In genomic region chr16:55082594-55082982, GRCh38 we compare ENCODE assay signal across 20 cellular contexts.
DNase-seq lines count a peak whose midpoint lies in the region; ATAC-seq, FAIRE-seq and TF ChIP-seq lines count a peak whose summit lies in the region.
"Had no signal": no experiment of that assay in that cellular context is flagged by ENCODE, and none has a peak within 500 bp of the region (broad histone marks: within the 10 kb centered on the region; RNA-seq: fewer than 3 reads in every experiment).

No MANE protein-coding gene starts in this region.

- H3K4me3 Mint-ChIP-seq in endodermal cell: no peak overlapping the region
- H3K4me3 Mint-ChIP-seq: CD4-positive, alpha-beta T cell; HFFc6 had no signal

- TF ChIP-seq CTCF in left ventricle myocardium inferior (IDR thresholded peaks at IDR 0.05; ENCODE audit: borderline replicate concordance): no peak
- TF ChIP-seq CTCF in right atrium auricular region (IDR thresholded peaks at IDR 0.05): no peak
- TF ChIP-seq CTCF in endodermal cell (conservative IDR thresholded peaks at IDR 0.05): no peak
- no peak for TF ChIP-seq CTCF in pancreas (IDR thresholded peaks at IDR 0.05)

- 86 to 90% methylated on average over 5 of the region's 5 CpGs for WGBS in endodermal cell (ENCODE audit: insufficient coverage in 1 of 2, insufficient read length in 1 of 2), 2 experiments
- 27 to 28% methylated on average over 5 of the region's 5 CpGs for WGBS in pancreas, 2 donors

- DNase-seq in left ventricle myocardium inferior: no peak
- no peak for DNase-seq in right atrium auricular region (ENCODE audit: low spot score)
- peak; percentile 21 for DNase-seq in endodermal cell
- no peak for DNase-seq in pancreas
- no peak for DNase-seq in SKM-1 treated with dmso at 0.1 percent for 144 hours (lab: John Stamatoyannopoulos, UW; ENCODE audit: unreplicated experiment)
- no peak for DNase-seq in KG1 (lab: John Stamatoyannopoulos, UW)
- no peak for DNase-seq in SW480 (ENCODE audit: low spot score)
- DNase-seq: 8988T; AML-193; C1 segment of cervical spinal cord; Calu3; CD4-positive, alpha-beta T cell; DMS 273 treated with DMSO at 0.1 percent for 48 hours; GOT3; HFFc6 had no signal

- H3K4me1 ChIP-seq in left ventricle myocardium inferior: no peaks in the 10 kb centered on the region
- H3K4me1 ChIP-seq in right atrium auricular region: no peaks in the 10 kb centered on the region
- H3K4me1 ChIP-seq in BLaER1 treated with 17β-estradiol and CSF1 and Interleukin-3, amounts not matched to agents 10 nM and 100 nM: peaks cover 0 to 13% (median 11%) of the 10 kb centered on the region in 10 experiments; a peak in 13 of 20 replicates
- no peaks in the 10 kb centered on the region for H3K4me1 ChIP-seq in endodermal cell (ENCODE audit: control insufficient read depth, insufficient read depth, low read length)
- H3K4me1 ChIP-seq in pancreas: peaks cover 0 to 4% (median 0%) of the 10 kb centered on the region in 3 donors
- H3K4me1 ChIP-seq: HAP-1 had no signal

- H3K4me1 Mint-ChIP-seq in endodermal cell: peaks cover 2% of the 10 kb centered on the region

- H3K36me3 Mint-ChIP-seq in endodermal cell (ENCODE audit: low read depth): no peaks in the 10 kb centered on the region

- H3K9me3 ChIP-seq in left ventricle myocardium inferior (replicated peaks) (no peaks in the 10 kb centered on the region), right atrium auricular region (no peaks in the 10 kb centered on the region), endodermal cell (ENCODE audit: control insufficient read depth, low read length) (no peaks in the 10 kb centered on the region), pancreas (no peaks in the 10 kb centered on the region)
- 0 out of 22 replicates have a peak, but pooled peaks cover 0 to 3% (median 0%) of the 10 kb centered on the region in 11 experiments for H3K9me3 ChIP-seq in BLaER1 treated with 17β-estradiol and CSF1 and Interleukin-3, amounts not matched to agents 10 nM and 100 nM (replicated peaks in 1 of 11)
- H3K9me3 ChIP-seq: HAP-1 had no signal

- H3K9ac ChIP-seq in BLaER1 treated with 17β-estradiol and CSF1 and Interleukin-3, amounts not matched to agents 10 nM and 100 nM: no peak overlapping the region
- H3K9ac ChIP-seq in endodermal cell (ENCODE audit: extremely low read depth, low read length, poor library complexity, severe bottlenecking): no peak overlapping the region

- H3K27me3 Mint-ChIP-seq in endodermal cell (ENCODE audit: insufficient read depth): peaks cover 2% of the 10 kb centered on the region
- H3K27me3 Mint-ChIP-seq: CD4-positive, alpha-beta T cell had no signal

- H3K4me3 ChIP-seq in left ventricle myocardium inferior: peak overlapping the region; percentile 25
- H3K4me3 ChIP-seq in right atrium auricular region: peak overlapping the region in 1 of 2 donors; percentile 9
- no peak overlapping the region for H3K4me3 ChIP-seq in BLaER1 treated with 17β-estradiol and CSF1 and Interleukin-3, amounts not matched to agents 10 nM and 100 nM
- no peak overlapping the region for H3K4me3 ChIP-seq in endodermal cell (ENCODE audit: low read length)
- no peak overlapping the region for H3K4me3 ChIP-seq in pancreas
- H3K4me3 ChIP-seq: GM12878, HAP-1 had no signal

- H3K27me3 ChIP-seq in left ventricle myocardium inferior (ENCODE audit: low read depth) (no peaks in the 10 kb centered on the region), right atrium auricular region (no peaks in the 10 kb centered on the region), endodermal cell (ENCODE audit: control insufficient read depth, insufficient read depth, low read length, poor library complexity, severe bottlenecking) (no peaks in the 10 kb centered on the region), pancreas (no peaks in the 10 kb centered on the region)
- no peaks in the 10 kb centered on the region for H3K27me3 ChIP-seq in BLaER1 treated with 17β-estradiol and CSF1 and Interleukin-3, amounts not matched to agents 10 nM and 100 nM

- H3K4me2 ChIP-seq in BLaER1 treated with 17β-estradiol and CSF1 and Interleukin-3, amounts not matched to agents 10 nM and 100 nM: peak overlapping the region in 8 of 11 experiments; percentile 18 to 64 (median 52); a peak in 14 of 22 replicates

- H4K20me1 ChIP-seq in BLaER1 treated with 17β-estradiol and CSF1 and Interleukin-3, amounts not matched to agents 10 nM and 100 nM: no peaks in the 10 kb centered on the region

- no peaks in the 10 kb centered on the region for H3K9me3 Mint-ChIP-seq in endodermal cell
- H3K9me3 Mint-ChIP-seq: CD4-positive, alpha-beta T cell had no signal

- no peaks in the 10 kb centered on the region for H3K36me3 ChIP-seq in left ventricle myocardium inferior
- no peaks in the 10 kb centered on the region for H3K36me3 ChIP-seq in right atrium auricular region
- H3K36me3 ChIP-seq in BLaER1 treated with 17β-estradiol and CSF1 and Interleukin-3, amounts not matched to agents 10 nM and 100 nM: no peaks in the 10 kb centered on the region
- no peaks in the 10 kb centered on the region for H3K36me3 ChIP-seq in endodermal cell (ENCODE audit: control insufficient read depth, insufficient read depth, low read length)
- H3K36me3 ChIP-seq in pancreas: no peaks in the 10 kb centered on the region
- H3K36me3 ChIP-seq: HAP-1 had no signal

- no peak for FAIRE-seq in pancreas (lab: Jason Lieb, UNC)
- FAIRE-seq: GM12878, GM18507 had no signal

- peak; percentile 54 to 77 (median 66) for ATAC-seq in pancreas
- ATAC-seq: GM12878 had no signal

- intact Hi-C loops in left ventricle myocardium inferior (cut with micrococcal nuclease): no loop called here
- intact Hi-C loops in pancreas (cut with DNase I): no loop called here

- H3K27ac Mint-ChIP-seq in endodermal cell: no peak overlapping the region
- H3K27ac Mint-ChIP-seq: CD4-positive, alpha-beta T cell; HFFc6 had no signal

- H3K27ac ChIP-seq in left ventricle myocardium inferior (replicated peaks) (no peak overlapping the region), right atrium auricular region (no peak overlapping the region), endodermal cell (ENCODE audit: low read depth, low read length) (no peak overlapping the region), pancreas (no peak overlapping the region)
- H3K27ac ChIP-seq in BLaER1 treated with 17β-estradiol and CSF1 and Interleukin-3, amounts not matched to agents 10 nM and 100 nM: no peak overlapping the region
- H3K27ac ChIP-seq: HL-60 had no signal
